9 cellular contexts compared by ENCODE assay signal in the genomic region with DNA sequence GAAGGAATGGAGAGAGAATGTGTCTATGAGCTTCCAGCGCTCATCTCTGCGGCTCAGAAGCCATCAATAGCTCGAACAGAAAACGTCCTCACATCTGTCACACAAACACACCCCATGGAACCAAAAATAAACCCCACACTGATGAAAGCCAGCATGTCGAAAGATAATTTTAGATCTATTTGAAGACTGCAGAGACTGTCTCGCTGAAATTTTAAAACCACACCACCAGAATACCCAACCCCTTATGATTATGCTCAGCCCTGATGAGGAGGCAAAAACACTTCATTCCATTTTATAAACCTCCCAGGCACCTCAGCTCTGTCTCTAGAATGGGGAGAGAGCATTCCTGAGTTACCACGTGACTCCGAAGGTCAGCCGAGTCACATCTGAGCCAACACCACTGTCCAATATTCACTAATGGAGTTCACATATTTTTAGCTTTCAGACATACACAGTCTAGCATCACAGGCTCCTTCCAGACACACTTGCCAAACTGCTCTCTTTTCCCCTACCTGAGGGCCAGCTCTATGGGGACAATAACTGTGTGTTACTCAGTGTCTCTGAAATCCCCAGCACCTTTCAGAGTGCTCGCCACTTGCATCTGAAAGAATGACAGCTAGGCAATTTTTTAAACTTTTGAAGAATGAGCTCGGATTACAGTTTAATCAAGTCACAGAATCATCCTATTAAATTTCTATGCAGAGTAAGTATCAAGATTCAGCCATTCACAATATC.
A peak's percentile ranks its signal among the peaks of the same experiment; 100 is the strongest.
DNase-seq lines count a peak whose midpoint lies in the region; ATAC-seq, FAIRE-seq and TF ChIP-seq lines count a peak whose summit lies in the region.
"Had no signal": no experiment of that assay in that cellular context is flagged by ENCODE, and none has a peak within 500 bp of the region (broad histone marks: within the 10 kb centered on the region; RNA-seq: fewer than 3 reads in every experiment).

No MANE protein-coding gene starts in this region.

- H3K27ac ChIP-seq in SK-N-SH (ENCODE audit: low read depth in 2 of 2, low read length in 1 of 2) = peak overlapping the region in 1 of 2 experiments; percentile 56; a peak in 2 of 4 replicates
- H3K27ac ChIP-seq: epithelial cell of prostate had no signal

- no peak for FAIRE-seq in D721Med (lab: Jason Lieb, UNC)

- peaks cover 67% of the 10 kb centered on the region for H3K4me1 ChIP-seq in Caco-2
- H3K4me1 ChIP-seq in SK-N-SH (ENCODE audit: control insufficient read depth in 1 of 2, insufficient read depth in 2 of 2, low read depth in 1 of 2, low read length in 1 of 2) = peaks cover 2 to 34% of the 10 kb centered on the region in 2 experiments; a peak in 3 of 4 replicates

- H3K4me3 ChIP-seq in Caco-2 (ENCODE audit: low read depth, low read length) (no peak overlapping the region), SK-N-SH (ENCODE audit: low read depth in 2 of 2, low read length in 1 of 2) (no peak overlapping the region)

- CTCF ChIA-PET in Caco-2 (lab: Charles Lee) (interaction anchor here (1.2 to 2.5 kb wide), 2 partner anchors 12 to 18 kb away, joined by 4 to 11 read pairs; no protein-coding TSS in a partner anchor), SK-N-SH (lab: Yijun Ruan, JAX) (interaction anchor here (0.8 to 2.2 kb wide), 5 partner anchors 11 to 109 kb away, joined by 3 to 7 read pairs (median 3); no protein-coding TSS in a partner anchor)

- H3K27me3 ChIP-seq in Caco-2 (replicated peaks; ENCODE audit: control insufficient read depth, insufficient read depth, low read length) = no peaks in the 10 kb centered on the region
- no peaks in the 10 kb centered on the region for H3K27me3 ChIP-seq in SK-N-SH (ENCODE audit: insufficient read depth)

- WGBS in SK-N-SH (ENCODE audit: low lambda C conversion rate) = 91% methylated on average over 8 of the region's 11 CpGs

- H3K9ac ChIP-seq in SK-N-SH = no peak overlapping the region

- TF ChIP-seq CTCF in Caco-2 (IDR thresholded peaks at IDR 0.05; ENCODE audit: insufficient read depth in 1 of 2, low read depth in 1 of 2, low read length in 1 of 2, severe bottlenecking in 1 of 2, unreplicated experiment in 1 of 2) = no peak
- TF ChIP-seq CTCF in SK-N-SH (IDR thresholded peaks at IDR 0.05) = no peak
- no peak for TF ChIP-seq CTCF in progenitor cell of endocrine pancreas (IDR thresholded peaks at IDR 0.05; ENCODE audit: unreplicated experiment)
- TF ChIP-seq CTCF in D721Med (IDR thresholded peaks at IDR 0.05; ENCODE audit: insufficient read depth, missing control alignments) = no peak

- TF ChIP-seq EP300 in SK-N-SH (IDR thresholded peaks at IDR 0.05; ENCODE audit: borderline replicate concordance in 1 of 2, low read depth in 1 of 2, low read length in 1 of 2) = no peak

- H3K9me3 Mint-ChIP-seq in Caco-2 (ENCODE audit: unreplicated experiment) (no peaks in the 10 kb centered on the region), progenitor cell of endocrine pancreas (ENCODE audit: low read depth) (no peaks in the 10 kb centered on the region)

- no peak for TF ChIP-seq RAD21 in SK-N-SH (IDR thresholded peaks at IDR 0.05; ENCODE audit: low read length)

- H3K9me2 ChIP-seq in SK-N-SH = no peaks in the 10 kb centered on the region

- peaks cover 48% of the 10 kb centered on the region for H3K4me1 Mint-ChIP-seq in Caco-2 (ENCODE audit: low read depth, unreplicated experiment)
- peaks cover 58% of the 10 kb centered on the region for H3K4me1 Mint-ChIP-seq in progenitor cell of endocrine pancreas (ENCODE audit: low read depth)

- intact Hi-C loops in Caco-2 (cut with micrococcal nuclease; ENCODE audit: unreplicated experiment) = no loop called here

- no peaks in the 10 kb centered on the region for H3F3A ChIP-seq in SK-N-SH (replicated peaks; ENCODE audit: insufficient read depth)

- ATAC-seq in HG03565 (IDR thresholded peaks at IDR 0.05; ENCODE audit: unreplicated experiment) = no peak
- no peak for ATAC-seq in HG03520 (IDR thresholded peaks at IDR 0.05; ENCODE audit: unreplicated experiment)

- H2AFZ ChIP-seq in SK-N-SH (ENCODE audit: low read depth) = no peak overlapping the region

- H3K36me3 Mint-ChIP-seq in Caco-2 (ENCODE audit: insufficient read depth, unreplicated experiment) = peaks cover 88% of the 10 kb centered on the region
- H3K36me3 Mint-ChIP-seq in progenitor cell of endocrine pancreas (ENCODE audit: insufficient read depth) = peaks cover 9% of the 10 kb centered on the region

- peak overlapping the region; percentile 71 for H3K27ac Mint-ChIP-seq in Caco-2 (ENCODE audit: unreplicated experiment)
- H3K27ac Mint-ChIP-seq in progenitor cell of endocrine pancreas = peak overlapping the region; percentile 79

- H3K36me3 ChIP-seq in Caco-2 (ENCODE audit: control insufficient read depth, insufficient read depth, low read length) = peaks cover 2% of the 10 kb centered on the region
- no peaks in the 10 kb centered on the region for H3K36me3 ChIP-seq in SK-N-SH (replicated peaks in 1 of 2; ENCODE audit: control insufficient read depth in 1 of 2, insufficient read depth in 2 of 2, low read length in 1 of 2)

- DNase-seq in Caco-2 (peak; percentile 54 to 58), SK-N-SH (no peak), glomerular visceral epithelial cell (ENCODE audit: extremely low spot score) (peak; percentile 21), progenitor cell of endocrine pancreas (ENCODE audit: low spot score, unreplicated experiment) (no peak), D721Med (ENCODE audit: insufficient read length, low spot score) (no peak)
- no peak for DNase-seq in activated effector memory CD4-positive, alpha-beta T cell treated with anti-CD3 and anti-CD28 coated beads, Interleukin-2, amount 50 U/mL, for 16 hours

- H3K9me3 ChIP-seq in Caco-2 = no peaks in the 10 kb centered on the region
- no peaks in the 10 kb centered on the region for H3K9me3 ChIP-seq in SK-N-SH

- POLR2A ChIA-PET in Caco-2 (lab: Charles Lee) = interaction anchor here (1.2 kb wide), 1 partner anchor 64 kb away, joined by 3 read pairs; a partner anchor contains a TSS
- POLR2A ChIA-PET in SK-N-SH (lab: Yijun Ruan, JAX) = no interaction called here

- peak overlapping the region; percentile 23; the same call in 1 of the 2 replicates for H3K4me2 ChIP-seq in SK-N-SH

- H3K4me3 Mint-ChIP-seq in Caco-2 (ENCODE audit: unreplicated experiment) (peak overlapping the region; percentile 52), progenitor cell of endocrine pancreas (ENCODE audit: low read depth) (no peak overlapping the region)

- no peaks in the 10 kb centered on the region for H3K79me2 ChIP-seq in SK-N-SH (ENCODE audit: insufficient read depth)

- H3K27me3 Mint-ChIP-seq in Caco-2 (ENCODE audit: insufficient read depth, unreplicated experiment) (no peaks in the 10 kb centered on the region), progenitor cell of endocrine pancreas (no peaks in the 10 kb centered on the region)

- H4K20me1 ChIP-seq in SK-N-SH (ENCODE audit: insufficient read depth) = no peaks in the 10 kb centered on the region

- BruUV-seq in Caco-2 (replicated peaks; lab: Mats Ljungman, UMichigan) = no TSS peak

TF ChIP-seq in SK-N-SH, 30 proteins besides CTCF, POLR2A, EP300 and RAD21:
- no peak for TF ChIP-seq GATA2 (CRISPR knock-in tag; IDR thresholded peaks at IDR 0.05)
- TF ChIP-seq MEF2A (IDR thresholded peaks at IDR 0.05; ENCODE audit: borderline replicate concordance, low read depth) = no peak
- TF ChIP-seq, protein P1, sequence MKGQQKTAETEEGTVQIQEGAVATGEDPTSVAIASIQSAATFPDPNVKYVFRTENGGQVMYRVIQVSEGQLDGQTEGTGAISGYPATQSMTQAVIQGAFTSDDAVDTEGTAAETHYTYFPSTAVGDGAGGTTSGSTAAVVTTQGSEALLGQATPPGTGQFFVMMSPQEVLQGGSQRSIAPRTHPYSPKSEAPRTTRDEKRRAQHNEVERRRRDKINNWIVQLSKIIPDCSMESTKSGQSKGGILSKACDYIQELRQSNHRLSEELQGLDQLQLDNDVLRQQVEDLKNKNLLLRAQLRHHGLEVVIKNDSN (IDR thresholded peaks at IDR 0.05; ENCODE audit: borderline replicate concordance, low read depth) = peak; percentile 45; the same call in 1 of the 2 replicates
- no peak for TF ChIP-seq TCF12 (IDR thresholded peaks at IDR 0.05)
- TF ChIP-seq NRF1 (IDR thresholded peaks at IDR 0.05; ENCODE audit: low read depth, low read length) = no peak
- TF ChIP-seq, protein P2, sequence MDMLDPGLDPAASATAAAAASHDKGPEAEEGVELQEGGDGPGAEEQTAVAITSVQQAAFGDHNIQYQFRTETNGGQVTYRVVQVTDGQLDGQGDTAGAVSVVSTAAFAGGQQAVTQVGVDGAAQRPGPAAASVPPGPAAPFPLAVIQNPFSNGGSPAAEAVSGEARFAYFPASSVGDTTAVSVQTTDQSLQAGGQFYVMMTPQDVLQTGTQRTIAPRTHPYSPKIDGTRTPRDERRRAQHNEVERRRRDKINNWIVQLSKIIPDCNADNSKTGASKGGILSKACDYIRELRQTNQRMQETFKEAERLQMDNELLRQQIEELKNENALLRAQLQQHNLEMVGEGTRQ (IDR thresholded peaks at IDR 0.05; ENCODE audit: borderline replicate concordance, low read depth, low read length) = no peak
TF ChIP-seq in SK-N-SH: peak in this region for 1.

Comparison
In these comparisons a context has a peak if more than half of its experiments do, and no peak if none do; other contexts are left out.
1. DNase-seq: peak in Caco-2 (2 of 2) and glomerular visceral epithelial cell (single experiment); none in SK-N-SH (single experiment), progenitor cell of endocrine pancreas (single experiment), D721Med (single experiment) and activated effector memory CD4-positive, alpha-beta T cell treated with anti-CD3 and anti-CD28 coated beads, Interleukin-2, amount 50 U/mL, for 16 hours (single experiment).